ENCODE assay signal across 2 cellular contexts in the genomic region with DNA sequence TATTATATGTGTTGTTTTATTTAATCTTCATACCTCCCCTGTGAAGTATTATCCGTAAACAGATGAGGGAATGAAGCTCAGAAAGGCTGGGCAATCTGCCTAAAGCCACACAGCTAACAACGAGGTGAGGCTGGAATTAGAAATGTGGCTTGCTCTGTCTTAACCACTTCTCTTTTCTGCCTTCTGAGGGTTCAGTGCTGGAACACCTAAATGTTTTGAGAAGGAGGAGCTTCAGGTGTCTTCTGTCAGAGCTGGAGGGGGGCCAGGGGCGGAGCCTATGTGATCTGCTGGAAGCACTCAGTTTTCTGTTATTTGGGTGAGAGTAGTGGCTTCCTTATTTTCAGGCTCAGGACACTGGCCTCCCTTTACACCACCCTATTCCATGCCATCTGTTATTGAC.
TF ChIP-seq lines count a peak whose summit lies in the region.

No MANE protein-coding gene starts in this region.

TF ChIP-seq in GM23338, 12 proteins besides CTCF, POLR2A, EP300 and RAD21 (continues in another document):
- no peak for TF ChIP-seq STAT1 (IDR thresholded peaks at IDR 0.05; ENCODE audit: unreplicated experiment)
- no peak for TF ChIP-seq NANOG (IDR thresholded peaks at IDR 0.05; ENCODE audit: borderline replicate concordance)
- no peak for TF ChIP-seq EZH2 (IDR thresholded peaks at IDR 0.05; ENCODE audit: low read depth, unreplicated experiment)
- TF ChIP-seq EZH2phosphoT487 (IDR thresholded peaks at IDR 0.05; ENCODE audit: unreplicated experiment) = no peak
- no peak for TF ChIP-seq POLR2AphosphoS5 (IDR thresholded peaks at IDR 0.05; ENCODE audit: low read depth)
- TF ChIP-seq, protein P1, sequence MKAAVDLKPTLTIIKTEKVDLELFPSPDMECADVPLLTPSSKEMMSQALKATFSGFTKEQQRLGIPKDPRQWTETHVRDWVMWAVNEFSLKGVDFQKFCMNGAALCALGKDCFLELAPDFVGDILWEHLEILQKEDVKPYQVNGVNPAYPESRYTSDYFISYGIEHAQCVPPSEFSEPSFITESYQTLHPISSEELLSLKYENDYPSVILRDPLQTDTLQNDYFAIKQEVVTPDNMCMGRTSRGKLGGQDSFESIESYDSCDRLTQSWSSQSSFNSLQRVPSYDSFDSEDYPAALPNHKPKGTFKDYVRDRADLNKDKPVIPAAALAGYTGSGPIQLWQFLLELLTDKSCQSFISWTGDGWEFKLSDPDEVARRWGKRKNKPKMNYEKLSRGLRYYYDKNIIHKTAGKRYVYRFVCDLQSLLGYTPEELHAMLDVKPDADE (IDR thresholded peaks at IDR 0.05) = no peak
- no peak for TF ChIP-seq JUNB (IDR thresholded peaks at IDR 0.05; ENCODE audit: unreplicated experiment)
- no peak for TF ChIP-seq ZNF114 (CRISPR knock-in tag; IDR thresholded peaks at IDR 0.05)
- TF ChIP-seq CREB1 (CRISPR knock-in tag; IDR thresholded peaks at IDR 0.05; ENCODE audit: low read depth) = no peak
- TF ChIP-seq, protein P2, sequence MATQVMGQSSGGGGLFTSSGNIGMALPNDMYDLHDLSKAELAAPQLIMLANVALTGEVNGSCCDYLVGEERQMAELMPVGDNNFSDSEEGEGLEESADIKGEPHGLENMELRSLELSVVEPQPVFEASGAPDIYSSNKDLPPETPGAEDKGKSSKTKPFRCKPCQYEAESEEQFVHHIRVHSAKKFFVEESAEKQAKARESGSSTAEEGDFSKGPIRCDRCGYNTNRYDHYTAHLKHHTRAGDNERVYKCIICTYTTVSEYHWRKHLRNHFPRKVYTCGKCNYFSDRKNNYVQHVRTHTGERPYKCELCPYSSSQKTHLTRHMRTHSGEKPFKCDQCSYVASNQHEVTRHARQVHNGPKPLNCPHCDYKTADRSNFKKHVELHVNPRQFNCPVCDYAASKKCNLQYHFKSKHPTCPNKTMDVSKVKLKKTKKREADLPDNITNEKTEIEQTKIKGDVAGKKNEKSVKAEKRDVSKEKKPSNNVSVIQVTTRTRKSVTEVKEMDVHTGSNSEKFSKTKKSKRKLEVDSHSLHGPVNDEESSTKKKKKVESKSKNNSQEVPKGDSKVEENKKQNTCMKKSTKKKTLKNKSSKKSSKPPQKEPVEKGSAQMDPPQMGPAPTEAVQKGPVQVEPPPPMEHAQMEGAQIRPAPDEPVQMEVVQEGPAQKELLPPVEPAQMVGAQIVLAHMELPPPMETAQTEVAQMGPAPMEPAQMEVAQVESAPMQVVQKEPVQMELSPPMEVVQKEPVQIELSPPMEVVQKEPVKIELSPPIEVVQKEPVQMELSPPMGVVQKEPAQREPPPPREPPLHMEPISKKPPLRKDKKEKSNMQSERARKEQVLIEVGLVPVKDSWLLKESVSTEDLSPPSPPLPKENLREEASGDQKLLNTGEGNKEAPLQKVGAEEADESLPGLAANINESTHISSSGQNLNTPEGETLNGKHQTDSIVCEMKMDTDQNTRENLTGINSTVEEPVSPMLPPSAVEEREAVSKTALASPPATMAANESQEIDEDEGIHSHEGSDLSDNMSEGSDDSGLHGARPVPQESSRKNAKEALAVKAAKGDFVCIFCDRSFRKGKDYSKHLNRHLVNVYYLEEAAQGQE (IDR thresholded peaks at IDR 0.05; ENCODE audit: unreplicated experiment) = no peak

TF ChIP-seq in K562, 482 proteins besides CTCF, POLR2A, EP300 and RAD21:
- TF ChIP-seq STAT6 (CRISPR knock-in tag; IDR thresholded peaks at IDR 0.05) (no peak), NFRKB (IDR thresholded peaks at IDR 0.05; ENCODE audit: low read depth) (no peak), SPI1 (IDR thresholded peaks at IDR 0.05; ENCODE audit: borderline replicate concordance, low read depth, low read length) (0 out of 2 replicates have a peak, but pooled peaks have one; percentile 10), SRSF7 (optimal IDR thresholded peaks at IDR 0.05; ENCODE audit: low read depth, low read length) (no peak), ZFP36 (IDR thresholded peaks at IDR 0.05; ENCODE audit: low read depth, low read length, partially characterized antibody) (peak; percentile 50)
